ENCODE assay signal across 8 cellular contexts in the genomic region with DNA sequence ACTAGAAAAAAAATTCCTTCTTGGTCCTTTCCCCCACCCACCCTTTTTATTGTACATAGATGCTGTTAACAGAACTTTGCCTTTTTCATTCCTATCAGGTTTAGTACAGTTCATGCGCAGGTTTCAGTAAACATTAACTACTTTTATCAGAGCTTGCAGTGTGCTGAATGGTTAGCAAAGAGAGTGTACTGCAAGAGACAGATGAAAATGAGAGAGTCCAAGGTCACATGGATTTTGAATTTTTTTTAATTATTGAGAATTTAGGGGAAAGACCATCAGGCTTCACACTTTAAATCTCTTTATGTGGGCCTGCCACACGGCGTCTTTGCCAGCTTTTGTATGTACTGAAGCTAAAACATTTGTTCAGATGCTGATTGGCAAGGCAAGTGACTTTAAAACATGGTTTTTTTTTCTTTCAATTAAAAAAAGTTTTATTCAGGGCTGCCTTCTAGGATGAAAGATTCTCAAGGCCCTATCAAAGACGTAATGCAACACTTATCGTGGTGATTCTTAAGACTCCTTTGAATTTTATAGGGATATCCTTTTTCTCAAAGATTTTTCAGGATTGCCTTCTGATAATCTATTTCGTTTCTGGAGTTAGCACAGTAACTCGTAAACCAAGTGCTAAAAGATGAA. TPM values are rescaled to one million over a fixed set of nuclear protein-coding genes. Genes with fewer than 3 reads are reported as not detected.
DNase-seq lines count a peak whose midpoint lies in the region; ATAC-seq and TF ChIP-seq lines count a peak whose summit lies in the region.

No MANE protein-coding gene starts in this region.

- no peak for ATAC-seq in activated B cell treated with CpG ODN at 0.5 μM for 24 hours (ENCODE audit: low read depth)

- no peak for TF ChIP-seq CTCF in activated B cell treated with CpG ODN at 0.5 μM for 24 hours (IDR thresholded peaks at IDR 0.05)

- CTCF ChIA-PET in activated CD4-positive, alpha-beta T cell treated with anti-CD3 and anti-CD28 coated beads, Interleukin-2, amount 10 ng/mL, durations not matched to agents 7 days and 5 days (lab: Charles Lee), result no interaction called here
- CTCF ChIA-PET in activated B cell treated with CpG ODN at 0.5 μM for 24 hours (lab: Charles Lee), result no interaction called here

- H3K4me1 Mint-ChIP-seq in activated CD4-positive, alpha-beta T cell treated with anti-CD3 and anti-CD28 coated beads, Interleukin-2, amount 10 ng/mL, durations not matched to agents 7 days and 5 days, result peaks cover 80% of the 10 kb centered on the region
- H3K4me1 Mint-ChIP-seq in activated B cell treated with CpG ODN at 0.5 μM for 24 hours, result peaks cover 77% of the 10 kb centered on the region

- H3K27ac ChIP-seq in subcutaneous abdominal adipose tissue (ENCODE audit: low read depth, low read length), result peak overlapping the region; percentile 97

- peak overlapping the region in 3 of 5 donors; percentile 80 to 84 (median 81) for H3K4me3 ChIP-seq in subcutaneous abdominal adipose tissue (ENCODE audit: low read depth in 1 of 5, low read length in 5 of 5)

- intact Hi-C loops in activated B cell treated with CpG ODN at 0.5 μM for 24 hours (cut with micrococcal nuclease), result no loop called here
- intact Hi-C loops in posterior cingulate gyrus (cut with DNase I), result no loop called here

- POLR2A ChIA-PET in activated CD4-positive, alpha-beta T cell treated with anti-CD3 and anti-CD28 coated beads, Interleukin-2, amount 10 ng/mL, durations not matched to agents 7 days and 5 days (lab: Charles Lee), result no interaction called here
- POLR2A ChIA-PET in activated B cell treated with CpG ODN at 0.5 μM for 24 hours (lab: Charles Lee), result interaction anchor here (1.5 to 2.9 kb wide), 2 partner anchors 15 to 53 kb away, joined by 5 to 17 read pairs; no protein-coding TSS in a partner anchor

- H3K36me3 ChIP-seq in subcutaneous abdominal adipose tissue (ENCODE audit: control insufficient read depth in 5 of 5, insufficient read depth in 5 of 5, low read length in 5 of 5), result no peaks in the 10 kb centered on the region

- peaks cover 5 to 70% (median 55%) of the 10 kb centered on the region in 5 donors for H3K4me1 ChIP-seq in subcutaneous abdominal adipose tissue (ENCODE audit: control insufficient read depth in 5 of 5, insufficient read depth in 5 of 5, low read length in 5 of 5)

- peak overlapping the region; percentile 7 to 97 (median 90) for H3K9ac ChIP-seq in subcutaneous abdominal adipose tissue (ENCODE audit: low read length in 5 of 5)

- no peaks in the 10 kb centered on the region for H3K9me3 Mint-ChIP-seq in activated CD4-positive, alpha-beta T cell treated with anti-CD3 and anti-CD28 coated beads, Interleukin-2, amount 10 ng/mL, durations not matched to agents 7 days and 5 days
- no peaks in the 10 kb centered on the region for H3K9me3 Mint-ChIP-seq in activated B cell treated with CpG ODN at 0.5 μM for 24 hours

- H3K27me3 Mint-ChIP-seq in activated CD4-positive, alpha-beta T cell treated with anti-CD3 and anti-CD28 coated beads, Interleukin-2, amount 10 ng/mL, durations not matched to agents 7 days and 5 days, result no peaks in the 10 kb centered on the region
- no peaks in the 10 kb centered on the region for H3K27me3 Mint-ChIP-seq in activated B cell treated with CpG ODN at 0.5 μM for 24 hours

- H3K27ac Mint-ChIP-seq in activated CD4-positive, alpha-beta T cell treated with anti-CD3 and anti-CD28 coated beads, Interleukin-2, amount 10 ng/mL, durations not matched to agents 7 days and 5 days, result peak overlapping the region; percentile 80
- H3K27ac Mint-ChIP-seq in activated B cell treated with CpG ODN at 0.5 μM for 24 hours, result peak overlapping the region; percentile 89

- DNase-seq in activated CD4-positive, alpha-beta T cell treated with anti-CD3 and anti-CD28 coated beads, Interleukin-2, amount 10 ng/mL, durations not matched to agents 7 days and 5 days, result no peak
- no peak for DNase-seq in activated CD4-positive, alpha-beta T cell treated with anti-CD3 and anti-CD28 coated beads, Interleukin-2, amount 50 U/mL, for 1 hour
- DNase-seq in activated B cell treated with CpG ODN at 0.5 μM for 24 hours, result no peak
- peak; percentile 52 for DNase-seq in kidney tubule cell (ENCODE audit: low spot score)
- DNase-seq in dermis blood vessel endothelial cell, result no peak
- no peak for DNase-seq in posterior cingulate gyrus
- DNase-seq in nucleus accumbens (lab: John Stamatoyannopoulos, UW), result no peak

- H3K36me3 Mint-ChIP-seq in activated CD4-positive, alpha-beta T cell treated with anti-CD3 and anti-CD28 coated beads, Interleukin-2, amount 10 ng/mL, durations not matched to agents 7 days and 5 days (ENCODE audit: low read depth), result peaks cover 10% of the 10 kb centered on the region
- peaks cover 2% of the 10 kb centered on the region for H3K36me3 Mint-ChIP-seq in activated B cell treated with CpG ODN at 0.5 μM for 24 hours (ENCODE audit: low read depth)

- H3K4me3 Mint-ChIP-seq in activated CD4-positive, alpha-beta T cell treated with anti-CD3 and anti-CD28 coated beads, Interleukin-2, amount 10 ng/mL, durations not matched to agents 7 days and 5 days, result peak overlapping the region; percentile 78
- H3K4me3 Mint-ChIP-seq in activated B cell treated with CpG ODN at 0.5 μM for 24 hours, result peak overlapping the region; percentile 85

- H3K9me3 ChIP-seq in subcutaneous abdominal adipose tissue (ENCODE audit: control insufficient read depth in 5 of 5, low read length in 5 of 5), result no peaks in the 10 kb centered on the region

- H3K27me3 ChIP-seq in subcutaneous abdominal adipose tissue (ENCODE audit: control insufficient read depth in 5 of 5, insufficient read depth in 4 of 5, low read length in 5 of 5), result no peaks in the 10 kb centered on the region

RNA-seq across cellular contexts. Expression of a gene that starts 32.2 kb away (rescaled TPM):
- total RNA-seq in activated CD4-positive, alpha-beta T cell treated with anti-CD3 and anti-CD28 coated beads, Interleukin-2, amount 10 ng/mL, durations not matched to agents 7 days and 5 days, result 10 to 100 TPM; 27.2 to 30.1 TPM
- total RNA-seq in activated B cell treated with CpG ODN at 0.5 μM for 24 hours, result 62.2 and 67.7 TPM in 2 replicates
- total RNA-seq in dermis blood vessel endothelial cell, result 20.6 and 28.9 TPM in 2 replicates
